33 cellular contexts compared by ENCODE assay signal in the genomic region with DNA sequence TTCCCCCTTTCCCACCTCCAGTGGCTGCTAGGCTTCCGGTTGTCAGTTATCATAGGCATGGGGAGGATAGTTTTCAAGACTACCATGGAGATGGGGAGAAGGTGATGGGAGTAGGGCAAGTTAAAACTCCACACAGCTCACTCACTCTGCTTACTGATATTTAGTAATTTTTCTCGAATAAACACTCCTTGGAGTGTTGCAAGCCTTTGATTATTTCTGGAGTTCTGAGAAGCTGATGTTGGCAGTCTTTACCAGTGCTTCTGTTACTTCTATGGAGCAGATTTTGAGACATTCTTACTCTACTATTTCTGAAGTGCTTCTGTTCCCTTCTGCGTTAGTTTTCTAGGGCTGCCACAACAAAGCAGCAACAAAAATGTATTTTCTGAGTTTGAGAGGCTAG.
"Had no signal": no experiment of that assay in that cellular context is flagged by ENCODE, and none has a peak within 500 bp of the region (broad histone marks: within the 10 kb centered on the region; RNA-seq: fewer than 3 reads in every experiment).

No MANE protein-coding gene starts in this region.

- H3K27me3 Mint-ChIP-seq: activated B cell treated with CpG ODN at 0.5 μM for 24 hours; activated CD8-positive, alpha-beta T cell treated with anti-CD3 and anti-CD28 coated beads for 36 hours; activated T-helper 17 cell treated with anti-CD3 and anti-CD28 coated beads, Interleukin-2, amount 50 U/mL, for 72 hours had no signal

- DNase-seq: activated B cell treated with CpG ODN at 0.5 μM for 24 hours; activated CD4-positive, alpha-beta T cell treated with anti-CD3 and anti-CD28 coated beads for 48 hours; activated CD4-positive, alpha-beta T cell treated with anti-CD3 and anti-CD28 coated beads, Interleukin-2, amount 50 U/mL, for 1 hour; activated CD4-positive, alpha-beta T cell treated with anti-CD3 and anti-CD28 coated beads, Interleukin-2, amount 50 U/mL, for 48 hours; activated CD8-positive, alpha-beta memory T cell treated with anti-CD3 and anti-CD28 coated beads for 24 hours; activated CD8-positive, alpha-beta T cell treated with anti-CD3 and anti-CD28 coated beads for 36 hours; activated effector memory CD4-positive, alpha-beta T cell treated with Interleukin-2 at 50 U/mL for 16 hours; activated gamma-delta T cell treated with Interleukin-2 at 50 U/mL for 16 hours; activated naive CD4-positive, alpha-beta T cell treated with anti-CD3 and anti-CD28 coated beads, Interleukin-2, amount 50 U/mL, for 16 hours; activated naive CD4-positive, alpha-beta T cell treated with Interleukin-2 at 50 U/mL for 16 hours; activated T-cell treated with anti-CD3 and anti-CD28 coated beads, Interleukin-2, amount 50 U/mL, for 4 hours; amniotic stem cell; anterior cingulate cortex; brain microvascular endothelial cell; cortex of kidney; dermis blood vessel endothelial cell; effector CD8-positive, alpha-beta T cell; foreskin keratinocyte; gastrocnemius medialis; glutamatergic neuron; heart left ventricle; T-helper 2 cell; WERI-Rb-1 had no signal

- H3K4me1 Mint-ChIP-seq: activated B cell treated with CpG ODN at 0.5 μM for 24 hours; activated T-helper 17 cell treated with anti-CD3 and anti-CD28 coated beads, Interleukin-2, amount 50 U/mL, for 72 hours had no signal

- H3K27ac Mint-ChIP-seq: activated B cell treated with CpG ODN at 0.5 μM for 24 hours; activated CD8-positive, alpha-beta T cell treated with anti-CD3 and anti-CD28 coated beads for 36 hours; activated naive CD8-positive, alpha-beta T cell; activated T-helper 17 cell treated with anti-CD3 and anti-CD28 coated beads, Interleukin-2, amount 50 U/mL, for 72 hours had no signal

- H3K27me3 ChIP-seq: brain microvascular endothelial cell, foreskin keratinocyte, gastrocnemius medialis, heart left ventricle had no signal

- ATAC-seq: activated CD4-positive, CD25-positive, alpha-beta regulatory T cell treated with anti-CD3 and anti-CD28 coated beads, Interleukin-2, amount 50 U/mL, for 24 hours; activated CD8-positive, alpha-beta T cell treated with anti-CD3 and anti-CD28 coated beads for 36 hours; activated T-cell treated with anti-CD3 and anti-CD28 coated beads, Interleukin-2, amount 50 U/mL, for 4 hours; activated T-helper 17 cell treated with anti-CD3 and anti-CD28 coated beads, Interleukin-2, amount 50 U/mL, for 72 hours; foreskin keratinocyte; gastrocnemius medialis; heart left ventricle had no signal

- H3K4me1 ChIP-seq: foreskin keratinocyte, gastrocnemius medialis had no signal

- H3K36me3 ChIP-seq: brain microvascular endothelial cell, gastrocnemius medialis, heart left ventricle, WERI-Rb-1 had no signal

- H3K4me3 ChIP-seq: gastrocnemius medialis, heart left ventricle had no signal

- H3K4me3 Mint-ChIP-seq: activated B cell treated with CpG ODN at 0.5 μM for 24 hours; activated CD8-positive, alpha-beta T cell treated with anti-CD3 and anti-CD28 coated beads for 36 hours; activated naive CD8-positive, alpha-beta T cell; activated T-cell treated with anti-CD3 and anti-CD28 coated beads, Interleukin-2, amount 50 U/mL, for 4 hours; activated T-helper 17 cell treated with anti-CD3 and anti-CD28 coated beads, Interleukin-2, amount 50 U/mL, for 72 hours had no signal

- H3K9me3 Mint-ChIP-seq: activated B cell treated with CpG ODN at 0.5 μM for 24 hours; activated CD8-positive, alpha-beta T cell treated with anti-CD3 and anti-CD28 coated beads for 36 hours had no signal

- H3K9me3 ChIP-seq: gastrocnemius medialis had no signal

- H3K36me3 Mint-ChIP-seq: activated naive CD8-positive, alpha-beta T cell had no signal

- FAIRE-seq: astrocyte, bronchial epithelial cell, colon, endometrium, endothelial cell of umbilical vein, TTC549 had no signal

- H3K27ac ChIP-seq: brain microvascular endothelial cell, epithelial cell of prostate, foreskin keratinocyte, gastrocnemius medialis, heart left ventricle, WERI-Rb-1 had no signal
